ENCODE assay signal across 11 cellular contexts in genomic region chr19:29526730-29527499, GRCh38. TPM values are rescaled to one million over a fixed set of nuclear protein-coding genes. Genes with fewer than 3 reads are reported as not detected.
A peak's percentile ranks its signal among the peaks of the same experiment; 100 is the strongest.
DNase-seq lines count a peak whose midpoint lies in the region; ATAC-seq, FAIRE-seq and TF ChIP-seq lines count a peak whose summit lies in the region.
"Had no signal": no experiment of that assay in that cellular context is flagged by ENCODE, and none has a peak within 500 bp of the region (broad histone marks: within the 10 kb centered on the region; RNA-seq: fewer than 3 reads in every experiment).

No MANE protein-coding gene starts in this region.

- CTCF ChIA-PET in activated naive CD4-positive, alpha-beta T cell treated with anti-CD3 and anti-CD28 coated beads for 36 hours (lab: Charles Lee), result interaction anchor here (0.5 to 2.6 kb wide), 2 partner anchors 10 to 129 kb away, joined by 3 to 10 read pairs; no protein-coding TSS in a partner anchor
- CTCF ChIA-PET in activated naive CD4-positive, alpha-beta T cell treated with anti-CD3 and anti-CD28 coated beads, Interleukin-2, amount 10 ng/mL, durations not matched to agents 7 days and 5 days (lab: Charles Lee), result no interaction called here
- CTCF ChIA-PET in activated CD8-positive, alpha-beta T cell treated with anti-CD3 and anti-CD28 coated beads for 36 hours (lab: Charles Lee), result interaction anchor here (1.0 to 1.4 kb wide), 2 partner anchors 10 to 190 kb away, joined by 4 read pairs; no protein-coding TSS in a partner anchor

- no peak for TF ChIP-seq EP300 in suprapubic skin (IDR thresholded peaks at IDR 0.05)

- no peaks in the 10 kb centered on the region for H3K9me3 Mint-ChIP-seq in activated naive CD4-positive, alpha-beta T cell treated with anti-CD3 and anti-CD28 coated beads for 36 hours
- no peaks in the 10 kb centered on the region for H3K9me3 Mint-ChIP-seq in activated naive CD4-positive, alpha-beta T cell treated with anti-CD3 and anti-CD28 coated beads, Interleukin-2, amount 10 ng/mL, durations not matched to agents 7 days and 5 days
- H3K9me3 Mint-ChIP-seq in activated CD8-positive, alpha-beta T cell treated with anti-CD3 and anti-CD28 coated beads for 36 hours, result no peaks in the 10 kb centered on the region
- no peaks in the 10 kb centered on the region for H3K9me3 Mint-ChIP-seq in progenitor cell of endocrine pancreas (ENCODE audit: low read depth)

- H3K27me3 ChIP-seq in suprapubic skin (peaks cover 98% of the 10 kb centered on the region), BE2C (peaks cover 67% of the 10 kb centered on the region)

- no peaks in the 10 kb centered on the region for H3K36me3 ChIP-seq in kidney (ENCODE audit: control insufficient read depth in 1 of 2, insufficient read depth in 2 of 2, low read length in 2 of 2)
- no peaks in the 10 kb centered on the region for H3K36me3 ChIP-seq in suprapubic skin
- no peaks in the 10 kb centered on the region for H3K36me3 ChIP-seq in BE2C

- POLR2A ChIA-PET in activated CD8-positive, alpha-beta T cell treated with anti-CD3 and anti-CD28 coated beads for 36 hours (lab: Charles Lee), result no interaction called here

- H3K9me3 ChIP-seq in kidney (ENCODE audit: control insufficient read depth in 1 of 2, low read length in 2 of 2) (no peaks in the 10 kb centered on the region), suprapubic skin (no peaks in the 10 kb centered on the region), BE2C (no peaks in the 10 kb centered on the region)

- FAIRE-seq in kidney (lab: Jason Lieb, UNC), result no peak

- TF ChIP-seq POLR2A in suprapubic skin (IDR thresholded peaks at IDR 0.05), result no peak

- H3K27me3 Mint-ChIP-seq in activated naive CD4-positive, alpha-beta T cell treated with anti-CD3 and anti-CD28 coated beads for 36 hours (ENCODE audit: low read depth), result peaks cover 64% of the 10 kb centered on the region
- H3K27me3 Mint-ChIP-seq in activated naive CD4-positive, alpha-beta T cell treated with anti-CD3 and anti-CD28 coated beads, Interleukin-2, amount 10 ng/mL, durations not matched to agents 7 days and 5 days, result peaks cover 99% of the 10 kb centered on the region
- H3K27me3 Mint-ChIP-seq in activated CD8-positive, alpha-beta T cell treated with anti-CD3 and anti-CD28 coated beads for 36 hours, result peaks cover 68% of the 10 kb centered on the region
- peaks cover 81% of the 10 kb centered on the region for H3K27me3 Mint-ChIP-seq in progenitor cell of endocrine pancreas

- intact Hi-C loops in activated naive CD4-positive, alpha-beta T cell treated with anti-CD3 and anti-CD28 coated beads for 36 hours (cut with micrococcal nuclease), result loop anchor here (5.0 to 10.0 kb wide), 4 partner anchors 62 to 1825 kb away; no protein-coding TSS in a partner anchor
- intact Hi-C loops in activated CD8-positive, alpha-beta T cell treated with anti-CD3 and anti-CD28 coated beads for 36 hours (cut with micrococcal nuclease), result no loop called here
- intact Hi-C loops in kidney (cut with DNase I), result no loop called here

- TF ChIP-seq CTCF in activated CD8-positive, alpha-beta T cell treated with anti-CD3 and anti-CD28 coated beads for 36 hours (IDR thresholded peaks at IDR 0.05), result no peak
- TF ChIP-seq CTCF in kidney (IDR thresholded peaks at IDR 0.05; ENCODE audit: borderline replicate concordance, extremely low read depth, insufficient read depth) (no peak), suprapubic skin (IDR thresholded peaks at IDR 0.05) (no peak), progenitor cell of endocrine pancreas (IDR thresholded peaks at IDR 0.05; ENCODE audit: unreplicated experiment) (no peak), BE2C (IDR thresholded peaks at IDR 0.05; ENCODE audit: low read depth, low read length) (no peak)

- H3K4me3 Mint-ChIP-seq in activated naive CD4-positive, alpha-beta T cell treated with anti-CD3 and anti-CD28 coated beads for 36 hours, result peak overlapping the region; percentile 21
- no peak overlapping the region for H3K4me3 Mint-ChIP-seq in activated naive CD4-positive, alpha-beta T cell treated with anti-CD3 and anti-CD28 coated beads, Interleukin-2, amount 10 ng/mL, durations not matched to agents 7 days and 5 days
- peak overlapping the region; percentile 29 for H3K4me3 Mint-ChIP-seq in activated CD8-positive, alpha-beta T cell treated with anti-CD3 and anti-CD28 coated beads for 36 hours
- H3K4me3 Mint-ChIP-seq in progenitor cell of endocrine pancreas (ENCODE audit: low read depth), result no peak overlapping the region

- H3K27ac ChIP-seq in kidney (ENCODE audit: low read depth in 2 of 2, low read length in 2 of 2) (no peak overlapping the region), suprapubic skin (no peak overlapping the region)
- H3K27ac ChIP-seq: skin epidermis had no signal

- H3K4me3 ChIP-seq in kidney (ENCODE audit: low read length in 2 of 2), result no peak overlapping the region
- H3K4me3 ChIP-seq in suprapubic skin, result peak overlapping the region; percentile 32
- H3K4me3 ChIP-seq in BE2C (ENCODE audit: low read depth, low read length), result no peak overlapping the region
- H3K4me3 ChIP-seq: skin epidermis had no signal

- peaks cover 29% of the 10 kb centered on the region for H3K4me1 Mint-ChIP-seq in activated naive CD4-positive, alpha-beta T cell treated with anti-CD3 and anti-CD28 coated beads for 36 hours (ENCODE audit: low read depth)
- H3K4me1 Mint-ChIP-seq in activated naive CD4-positive, alpha-beta T cell treated with anti-CD3 and anti-CD28 coated beads, Interleukin-2, amount 10 ng/mL, durations not matched to agents 7 days and 5 days, result peaks cover 26% of the 10 kb centered on the region
- H3K4me1 Mint-ChIP-seq in activated CD8-positive, alpha-beta T cell treated with anti-CD3 and anti-CD28 coated beads for 36 hours (ENCODE audit: low read depth), result peaks cover 27% of the 10 kb centered on the region
- peaks cover 14% of the 10 kb centered on the region for H3K4me1 Mint-ChIP-seq in progenitor cell of endocrine pancreas (ENCODE audit: low read depth)

- 1% methylated on average over 35 of the region's 79 CpGs for WGBS in suprapubic skin

- peaks cover 2% of the 10 kb centered on the region for H3K36me3 Mint-ChIP-seq in activated naive CD4-positive, alpha-beta T cell treated with anti-CD3 and anti-CD28 coated beads for 36 hours (ENCODE audit: low read depth)
- no peaks in the 10 kb centered on the region for H3K36me3 Mint-ChIP-seq in activated naive CD4-positive, alpha-beta T cell treated with anti-CD3 and anti-CD28 coated beads, Interleukin-2, amount 10 ng/mL, durations not matched to agents 7 days and 5 days
- H3K36me3 Mint-ChIP-seq in activated CD8-positive, alpha-beta T cell treated with anti-CD3 and anti-CD28 coated beads for 36 hours (ENCODE audit: low read depth), result no peaks in the 10 kb centered on the region
- no peaks in the 10 kb centered on the region for H3K36me3 Mint-ChIP-seq in progenitor cell of endocrine pancreas (ENCODE audit: insufficient read depth)

- H3K4me1 ChIP-seq in kidney (ENCODE audit: control insufficient read depth in 1 of 2, insufficient read depth in 1 of 2, low read depth in 1 of 2, low read length in 2 of 2) (no peaks in the 10 kb centered on the region), suprapubic skin (peaks cover 54% of the 10 kb centered on the region), BE2C (no peaks in the 10 kb centered on the region)

- ATAC-seq in activated CD8-positive, alpha-beta T cell treated with anti-CD3 and anti-CD28 coated beads for 36 hours, result peak; percentile 37
- no peak for ATAC-seq in HG03159 (IDR thresholded peaks at IDR 0.05; ENCODE audit: unreplicated experiment)

- no peak overlapping the region for H3K27ac Mint-ChIP-seq in activated naive CD4-positive, alpha-beta T cell treated with anti-CD3 and anti-CD28 coated beads for 36 hours
- no peak overlapping the region for H3K27ac Mint-ChIP-seq in activated naive CD4-positive, alpha-beta T cell treated with anti-CD3 and anti-CD28 coated beads, Interleukin-2, amount 10 ng/mL, durations not matched to agents 7 days and 5 days
- no peak overlapping the region for H3K27ac Mint-ChIP-seq in activated CD8-positive, alpha-beta T cell treated with anti-CD3 and anti-CD28 coated beads for 36 hours
- no peak overlapping the region for H3K27ac Mint-ChIP-seq in progenitor cell of endocrine pancreas

- peak; percentile 43 for DNase-seq in activated naive CD4-positive, alpha-beta T cell treated with anti-CD3 and anti-CD28 coated beads for 36 hours
- DNase-seq in activated naive CD4-positive, alpha-beta T cell treated with anti-CD3 and anti-CD28 coated beads, Interleukin-2, amount 10 ng/mL, durations not matched to agents 7 days and 5 days, result no peak
- peak; percentile 63 for DNase-seq in activated CD8-positive, alpha-beta T cell treated with anti-CD3 and anti-CD28 coated beads for 36 hours
- DNase-seq in kidney, result peak; percentile 63
- DNase-seq in suprapubic skin (ENCODE audit: low spot score in 2 of 2), result no peak
- no peak for DNase-seq in progenitor cell of endocrine pancreas (ENCODE audit: low spot score, unreplicated experiment)
- no peak for DNase-seq in BE2C
- DNase-seq: NCI-H146 had no signal

- no peak overlapping the region for H3K9ac ChIP-seq in kidney (ENCODE audit: low read length in 2 of 2)

RNA-seq across cellular contexts. Expression of gene VSTM2B, which starts 1.1 kb away (rescaled TPM):
- not detected for total RNA-seq in activated naive CD4-positive, alpha-beta T cell treated with anti-CD3 and anti-CD28 coated beads for 36 hours
- not detected for total RNA-seq in activated CD8-positive, alpha-beta T cell treated with anti-CD3 and anti-CD28 coated beads for 36 hours
- total RNA-seq in kidney (not detected), suprapubic skin (not detected), progenitor cell of endocrine pancreas (not detected in 2 replicates)
- not detected for polyA plus RNA-seq in kidney (ENCODE audit: insufficient read depth, low read depth, low replicate concordance)
- not detected for polyA plus RNA-seq in BE2C (2012; ENCODE audit: insufficient read depth, insufficient read length, low read depth)
- total RNA-seq: activated CD8-positive, alpha-beta memory T cell treated with anti-CD3 and anti-CD28 coated beads for 36 hours had no signal

Comparison
In these comparisons a context has a peak if more than half of its experiments do, and no peak if none do; other contexts are left out.
1. DNase-seq: peak in activated naive CD4-positive, alpha-beta T cell treated with anti-CD3 and anti-CD28 coated beads for 36 hours (single experiment), activated CD8-positive, alpha-beta T cell treated with anti-CD3 and anti-CD28 coated beads for 36 hours (single experiment) and kidney (single experiment); none in activated naive CD4-positive, alpha-beta T cell treated with anti-CD3 and anti-CD28 coated beads, Interleukin-2, amount 10 ng/mL, durations not matched to agents 7 days and 5 days (single experiment), suprapubic skin (0 of 2), progenitor cell of endocrine pancreas (single experiment) and BE2C (single experiment).
2. H3K4me3 Mint-ChIP-seq: peak in activated naive CD4-positive, alpha-beta T cell treated with anti-CD3 and anti-CD28 coated beads for 36 hours (single experiment) and activated CD8-positive, alpha-beta T cell treated with anti-CD3 and anti-CD28 coated beads for 36 hours (single experiment); none in activated naive CD4-positive, alpha-beta T cell treated with anti-CD3 and anti-CD28 coated beads, Interleukin-2, amount 10 ng/mL, durations not matched to agents 7 days and 5 days (single experiment) and progenitor cell of endocrine pancreas (single experiment).